15 cellular contexts compared by ENCODE assay signal in the genomic region with DNA sequence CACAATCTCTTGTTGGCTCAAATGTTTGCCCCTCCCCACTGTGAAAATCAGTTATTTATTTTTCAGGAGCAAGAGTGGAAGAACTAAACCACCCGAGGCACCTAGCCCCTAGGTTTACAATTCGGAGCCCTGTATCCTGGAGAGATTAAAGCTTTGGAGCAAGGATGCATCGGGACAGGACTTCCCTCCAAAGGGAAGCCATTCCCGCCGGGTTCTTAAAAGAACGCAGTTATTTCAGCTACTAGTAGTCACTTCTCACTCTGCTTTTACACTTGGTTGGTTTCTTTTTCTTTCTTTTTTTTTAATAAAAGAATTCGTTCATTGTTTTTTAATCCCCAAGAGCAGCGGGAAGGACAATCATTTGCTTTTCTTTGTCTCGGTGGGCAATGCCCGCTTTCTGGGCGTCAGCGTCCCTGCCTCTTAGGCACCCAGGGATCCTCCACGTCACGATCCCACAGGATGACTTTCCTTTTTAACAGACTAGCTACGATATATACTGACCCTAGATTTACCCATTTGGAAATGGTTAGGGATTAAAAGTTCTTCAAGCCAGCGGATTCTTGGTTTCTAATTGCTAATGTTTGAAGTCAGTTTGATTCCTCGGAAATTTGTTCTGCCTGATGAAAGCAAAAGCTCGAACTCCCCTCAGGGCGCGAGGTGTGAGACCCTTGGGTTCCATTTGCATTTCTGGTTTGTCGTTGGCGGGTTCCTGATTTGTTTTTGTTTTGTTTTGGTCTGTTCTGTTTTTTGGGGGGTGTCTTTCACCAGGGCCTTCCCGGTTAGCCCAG. TPM values are rescaled to one million over a fixed set of nuclear protein-coding genes. Genes with fewer than 3 reads are reported as not detected.
DNase-seq lines count a peak whose midpoint lies in the region; ATAC-seq and TF ChIP-seq lines count a peak whose summit lies in the region.
"Had no signal": no experiment of that assay in that cellular context is flagged by ENCODE, and none has a peak within 500 bp of the region (broad histone marks: within the 10 kb centered on the region; RNA-seq: fewer than 3 reads in every experiment).

No MANE protein-coding gene starts in this region.

- no peak for TF ChIP-seq POLR2A in vagina (IDR thresholded peaks at IDR 0.05)

- TF ChIP-seq EP300 in SK-N-SH (IDR thresholded peaks at IDR 0.05; ENCODE audit: borderline replicate concordance in 1 of 2, low read depth in 1 of 2, low read length in 1 of 2) = no peak

- H3K36me3 ChIP-seq in SK-N-SH (replicated peaks in 1 of 2; ENCODE audit: control insufficient read depth in 1 of 2, insufficient read depth in 2 of 2, low read length in 1 of 2) (no peaks in the 10 kb centered on the region), ascending aorta (no peaks in the 10 kb centered on the region), iPS-15b (ENCODE audit: control insufficient read depth, insufficient read depth, low read length) (no peaks in the 10 kb centered on the region), vagina (no peaks in the 10 kb centered on the region)
- H3K36me3 ChIP-seq: left lung, pancreas had no signal

- H3K4me2 ChIP-seq in SK-N-SH = peak overlapping the region; percentile 52

- H3K9ac ChIP-seq in SK-N-SH = no peak overlapping the region
- no peak overlapping the region for H3K9ac ChIP-seq in iPS-15b (ENCODE audit: low read depth, low read length)

- H3K27me3 ChIP-seq in SK-N-SH (ENCODE audit: insufficient read depth) (peaks cover 92% of the 10 kb centered on the region), ascending aorta (peaks cover 6% of the 10 kb centered on the region), iPS-15b (ENCODE audit: control insufficient read depth, insufficient read depth, low read length) (peaks cover 100% of the 10 kb centered on the region), vagina (peaks cover 21% of the 10 kb centered on the region)

- intact Hi-C loops in ascending aorta (cut with DNase I) (no loop called here), vagina (cut with DNase I) (no loop called here)

- no peak overlapping the region for H2AFZ ChIP-seq in SK-N-SH (ENCODE audit: low read depth)

- POLR2A ChIA-PET in SK-N-SH (lab: Yijun Ruan, JAX) = no interaction called here

- no peak for ATAC-seq in SK-N-SH treated with all-trans-retinoic acid at 6 μM for 48 hours
- no peak for ATAC-seq in HG03378 (IDR thresholded peaks at IDR 0.05; ENCODE audit: unreplicated experiment)
- ATAC-seq: left lung had no signal

- CTCF ChIA-PET in SK-N-SH (lab: Yijun Ruan, JAX) = interaction anchor here (0.8 to 1.5 kb wide), 2 partner anchors 13 to 29 kb away, joined by 3 to 5 read pairs; no protein-coding TSS in a partner anchor

- H3K4me3 ChIP-seq in SK-N-SH (ENCODE audit: low read depth in 2 of 2, low read length in 1 of 2) (peak overlapping the region in 1 of 2 experiments; percentile 7; a peak in 1 of 4 replicates), ascending aorta (peak overlapping the region; percentile 39 to 49), iPS-15b (ENCODE audit: low read depth, low read length) (peak overlapping the region; percentile 14), skin epidermis (peak overlapping the region in 4 of 7 experiments; percentile 3 to 21 (median 10)), vagina (peak overlapping the region in 1 of 2 donors; percentile 16)
- H3K4me3 ChIP-seq: left lung had no signal

- H3K9me3 ChIP-seq in SK-N-SH = no peaks in the 10 kb centered on the region
- H3K9me3 ChIP-seq in ascending aorta = no peaks in the 10 kb centered on the region
- H3K9me3 ChIP-seq in iPS-15b (ENCODE audit: control insufficient read depth, insufficient read depth, low read length) = no peaks in the 10 kb centered on the region
- H3K9me3 ChIP-seq in vagina = no peaks in the 10 kb centered on the region
- H3K9me3 ChIP-seq: left lung, pancreas had no signal

- no peaks in the 10 kb centered on the region for H3K79me2 ChIP-seq in SK-N-SH (ENCODE audit: insufficient read depth)

- no peaks in the 10 kb centered on the region for H3F3A ChIP-seq in SK-N-SH (replicated peaks; ENCODE audit: insufficient read depth)

- peak; percentile 20 for DNase-seq in SK-N-SH
- DNase-seq in ascending aorta (ENCODE audit: low spot score in 2 of 2) = no peak
- no peak for DNase-seq in vagina (ENCODE audit: extremely low spot score in 2 of 2)
- no peak for DNase-seq in 8988T
- DNase-seq: left lung; NCI-H526; pancreas; RPMI8226; stimulated activated CD4-positive, alpha-beta T cell treated with anti-CD3 and anti-CD28 coated beads, Interleukin-2, amount 100 ng/mL, for 48 hours had no signal

- 11% methylated on average over 23 of the region's 23 CpGs for WGBS in SK-N-SH (ENCODE audit: low lambda C conversion rate)

- no peaks in the 10 kb centered on the region for H3K9me2 ChIP-seq in SK-N-SH

- TF ChIP-seq RAD21 in SK-N-SH (IDR thresholded peaks at IDR 0.05; ENCODE audit: low read length) = no peak

- H4K20me1 ChIP-seq in SK-N-SH (ENCODE audit: insufficient read depth) = no peaks in the 10 kb centered on the region

- TF ChIP-seq CTCF in SK-N-SH (IDR thresholded peaks at IDR 0.05) (no peak), ascending aorta (IDR thresholded peaks at IDR 0.05) (no peak), vagina (IDR thresholded peaks at IDR 0.05) (no peak)

- H3K4me1 ChIP-seq in SK-N-SH (ENCODE audit: control insufficient read depth in 1 of 2, insufficient read depth in 2 of 2, low read depth in 1 of 2, low read length in 1 of 2) (no peaks in the 10 kb centered on the region), ascending aorta (no peaks in the 10 kb centered on the region), iPS-15b (ENCODE audit: control insufficient read depth, insufficient read depth, low read length) (no peaks in the 10 kb centered on the region), vagina (peaks cover 12% of the 10 kb centered on the region)
- H3K4me1 ChIP-seq: pancreas had no signal

- H3K27ac ChIP-seq in SK-N-SH (ENCODE audit: low read depth in 2 of 2, low read length in 1 of 2) (no peak overlapping the region), ascending aorta (no peak overlapping the region), skin epidermis (peak overlapping the region in 18 of 21 experiments; percentile 15 to 87 (median 68)), vagina (no peak overlapping the region)
- H3K27ac ChIP-seq: 22Rv1, left lung, pancreas had no signal

TF ChIP-seq in SK-N-SH, 30 proteins besides CTCF, POLR2A, EP300 and RAD21 (continues in another document):
- TF ChIP-seq JUND (IDR thresholded peaks at IDR 0.05) (no peak), SMC3 (IDR thresholded peaks at IDR 0.05; ENCODE audit: low read depth, low read length) (no peak), GATA2 (CRISPR knock-in tag; IDR thresholded peaks at IDR 0.05) (no peak), YY1 (IDR thresholded peaks at IDR 0.05; ENCODE audit: low read depth) (no peak), RXRA (IDR thresholded peaks at IDR 0.05; ENCODE audit: borderline replicate concordance, low read depth) (no peak), MEF2A (IDR thresholded peaks at IDR 0.05; ENCODE audit: borderline replicate concordance, low read depth) (no peak)
- TF ChIP-seq, protein P1, sequence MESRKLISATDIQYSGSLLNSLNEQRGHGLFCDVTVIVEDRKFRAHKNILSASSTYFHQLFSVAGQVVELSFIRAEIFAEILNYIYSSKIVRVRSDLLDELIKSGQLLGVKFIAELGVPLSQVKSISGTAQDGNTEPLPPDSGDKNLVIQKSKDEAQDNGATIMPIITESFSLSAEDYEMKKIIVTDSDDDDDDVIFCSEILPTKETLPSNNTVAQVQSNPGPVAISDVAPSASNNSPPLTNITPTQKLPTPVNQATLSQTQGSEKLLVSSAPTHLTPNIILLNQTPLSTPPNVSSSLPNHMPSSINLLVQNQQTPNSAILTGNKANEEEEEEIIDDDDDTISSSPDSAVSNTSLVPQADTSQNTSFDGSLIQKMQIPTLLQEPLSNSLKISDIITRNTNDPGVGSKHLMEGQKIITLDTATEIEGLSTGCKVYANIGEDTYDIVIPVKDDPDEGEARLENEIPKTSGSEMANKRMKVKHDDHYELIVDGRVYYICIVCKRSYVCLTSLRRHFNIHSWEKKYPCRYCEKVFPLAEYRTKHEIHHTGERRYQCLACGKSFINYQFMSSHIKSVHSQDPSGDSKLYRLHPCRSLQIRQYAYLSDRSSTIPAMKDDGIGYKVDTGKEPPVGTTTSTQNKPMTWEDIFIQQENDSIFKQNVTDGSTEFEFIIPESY (IDR thresholded peaks at IDR 0.05; ENCODE audit: borderline replicate concordance, low read depth) = no peak

TF ChIP-seq in SK-N-SH treated with all-trans-retinoic acid at 6 μM for 48 hours, 23 proteins besides CTCF, POLR2A, EP300 and RAD21 (continues in another document):
- TF ChIP-seq, protein P2, sequence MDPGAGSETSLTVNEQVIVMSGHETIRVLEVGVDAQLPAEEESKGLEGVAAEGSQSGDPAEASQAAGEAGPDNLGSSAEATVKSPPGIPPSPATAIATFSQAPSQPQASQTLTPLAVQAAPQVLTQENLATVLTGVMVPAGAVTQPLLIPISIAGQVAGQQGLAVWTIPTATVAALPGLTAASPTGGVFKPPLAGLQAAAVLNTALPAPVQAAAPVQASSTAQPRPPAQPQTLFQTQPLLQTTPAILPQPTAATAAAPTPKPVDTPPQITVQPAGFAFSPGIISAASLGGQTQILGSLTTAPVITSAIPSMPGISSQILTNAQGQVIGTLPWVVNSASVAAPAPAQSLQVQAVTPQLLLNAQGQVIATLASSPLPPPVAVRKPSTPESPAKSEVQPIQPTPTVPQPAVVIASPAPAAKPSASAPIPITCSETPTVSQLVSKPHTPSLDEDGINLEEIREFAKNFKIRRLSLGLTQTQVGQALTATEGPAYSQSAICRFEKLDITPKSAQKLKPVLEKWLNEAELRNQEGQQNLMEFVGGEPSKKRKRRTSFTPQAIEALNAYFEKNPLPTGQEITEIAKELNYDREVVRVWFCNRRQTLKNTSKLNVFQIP (CRISPR knock-in tag; IDR thresholded peaks at IDR 0.05; ENCODE audit: borderline replicate concordance, low read depth) = no peak
- TF ChIP-seq BACH2 (CRISPR knock-in tag; IDR thresholded peaks at IDR 0.05; ENCODE audit: borderline replicate concordance) (no peak), ESRRG (CRISPR knock-in tag; IDR thresholded peaks at IDR 0.05) (no peak), ZNF70 (CRISPR knock-in tag; IDR thresholded peaks at IDR 0.05) (no peak), TCF4 (CRISPR knock-in tag; IDR thresholded peaks at IDR 0.05; ENCODE audit: borderline replicate concordance) (no peak), PPARA (CRISPR knock-in tag; IDR thresholded peaks at IDR 0.05; ENCODE audit: borderline replicate concordance) (no peak)

RNA-seq across cellular contexts. Expression of a gene that starts 9.0 kb away (rescaled TPM):
- polyA plus RNA-seq in SK-N-SH (2012; rRNA removed) = 0.02 TPM in 1 of 2 replicates, not detected in the other
- 0.01 TPM in 1 of 2 replicates, not detected in the other for polyA plus RNA-seq in SK-N-SH (2012; cell fraction: cytosol; rRNA removed)
- polyA plus RNA-seq in SK-N-SH (2012; cell fraction: nucleus; rRNA removed) = 0.01 TPM in 1 of 2 replicates, not detected in the other
- total RNA-seq in ascending aorta (1.8 TPM), vagina (0.98 TPM)
- total RNA-seq: activated T-helper 1 cell treated with anti-CD3 and anti-CD28 coated beads, Interleukin-12 subunit alpha, Interleukin-12 subunit beta, Interleukin-2, Interleukin-4 antibody, amounts not matched to agents 30 ng/mL and 10 ng/mL and 1 ng/mL, durations not matched to agents 14 hours and 24 hours and 36 hours had no signal

Comparison
In these comparisons a context has a peak if more than half of its experiments do, and no peak if none do; other contexts are left out.
1. H3K27ac ChIP-seq: peak in skin epidermis (18 of 21); none in SK-N-SH (0 of 2), ascending aorta (0 of 2) and vagina (single experiment).